Comparison of ENCODE assay signal across 1 cellular context in genomic region chr19:15251010-15251748, GRCh38.
TF ChIP-seq lines count a peak whose summit lies in the region.

No MANE protein-coding gene starts in this region.

TF ChIP-seq in GM23338, 12 proteins besides CTCF, POLR2A, EP300 and RAD21 (continued from another document):
- no peak for TF ChIP-seq ZNF462 (CRISPR knock-in tag; IDR thresholded peaks at IDR 0.05)
